10 cellular contexts compared by ENCODE assay signal in the genomic region with DNA sequence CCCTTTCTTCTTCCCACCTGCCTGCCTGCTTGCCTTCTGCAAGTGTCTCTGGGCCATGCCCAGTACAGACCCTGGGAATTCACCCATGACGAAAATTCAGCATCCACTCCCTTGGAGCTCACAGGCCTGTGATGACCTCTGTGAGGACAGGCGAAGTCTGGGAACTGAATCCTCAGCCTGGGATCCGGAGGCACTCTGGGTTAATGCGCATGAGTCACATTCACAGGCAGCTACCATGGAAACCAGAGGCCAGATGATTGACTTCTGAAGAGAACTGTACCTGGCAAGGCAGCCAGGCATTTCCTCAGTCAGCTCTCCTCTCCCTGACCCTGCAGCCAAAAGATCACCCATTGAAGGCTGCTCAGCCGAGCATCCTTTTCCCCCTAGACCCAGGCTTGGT. TPM values are rescaled to one million over a fixed set of nuclear protein-coding genes. Genes with fewer than 3 reads are reported as not detected.
DNase-seq lines count a peak whose midpoint lies in the region; ATAC-seq lines count a peak whose summit lies in the region.
"Had no signal": no experiment of that assay in that cellular context is flagged by ENCODE, and none has a peak within 500 bp of the region (broad histone marks: within the 10 kb centered on the region; RNA-seq: fewer than 3 reads in every experiment).

No MANE protein-coding gene starts in this region.

- no peak overlapping the region for H2AK5ac ChIP-seq in mesenchymal stem cell (ENCODE audit: low read length, severe bottlenecking)

- H2BK5ac ChIP-seq in mesenchymal stem cell (ENCODE audit: low read depth, low read length, poor library complexity, severe bottlenecking), result no peak overlapping the region

- no peak overlapping the region for H3K4me2 ChIP-seq in mesenchymal stem cell (ENCODE audit: low read length, poor library complexity, severe bottlenecking)

- peaks cover 5% of the 10 kb centered on the region for H3K4me1 Mint-ChIP-seq in central memory CD8-positive, alpha-beta T cell

- H3K4me3 ChIP-seq in MG63 (no peak overlapping the region), mesenchymal stem cell (ENCODE audit: insufficient read depth in 1 of 2, low read depth in 1 of 2, low read length in 2 of 2) (no peak overlapping the region)

- H2BK120ac ChIP-seq in mesenchymal stem cell (ENCODE audit: low read depth, low read length), result no peak overlapping the region

- peaks cover 7% of the 10 kb centered on the region for H3K79me1 ChIP-seq in mesenchymal stem cell (replicated peaks; ENCODE audit: low read length, poor library complexity, severe bottlenecking)

- no peak overlapping the region for H2BK12ac ChIP-seq in mesenchymal stem cell (ENCODE audit: low read length in 2 of 2)

- H3K9ac ChIP-seq in mesenchymal stem cell (ENCODE audit: low read length), result no peak overlapping the region

- H3K27ac ChIP-seq in mesenchymal stem cell (ENCODE audit: low read length, poor library complexity, severe bottlenecking), result peak overlapping the region; percentile 1

- H3K14ac ChIP-seq in mesenchymal stem cell (ENCODE audit: low read length in 2 of 2), result no peak overlapping the region

- no peaks in the 10 kb centered on the region for H3K9me3 Mint-ChIP-seq in central memory CD8-positive, alpha-beta T cell
- H3K9me3 Mint-ChIP-seq: T-helper 2 cell treated with Interferon-gamma antibody and Interleukin-4, amounts not matched to agents 5 μg/mL and 100 μg/mL, for 36 hours had no signal

- no peak overlapping the region for H3K4ac ChIP-seq in mesenchymal stem cell (ENCODE audit: low read depth in 1 of 2, low read length in 2 of 2)

- H2BK15ac ChIP-seq in mesenchymal stem cell (ENCODE audit: low read depth, poor library complexity, severe bottlenecking), result no peak overlapping the region

- no peaks in the 10 kb centered on the region for H3K9me3 ChIP-seq in MG63
- no peaks in the 10 kb centered on the region for H3K9me3 ChIP-seq in mesenchymal stem cell (ENCODE audit: control insufficient read depth, low read length)

- H4K91ac ChIP-seq in mesenchymal stem cell (ENCODE audit: low read length), result no peak overlapping the region

- H2AFZ ChIP-seq in mesenchymal stem cell (ENCODE audit: low read depth, low read length), result no peak overlapping the region

- H3K36me3 ChIP-seq in MG63 (peaks cover 35% of the 10 kb centered on the region), mesenchymal stem cell (ENCODE audit: control insufficient read depth in 1 of 2, insufficient read depth in 2 of 2, low read depth in 1 of 2, low read length in 2 of 2) (peaks cover 25 to 71% of the 10 kb centered on the region in 2 experiments)

- peaks cover 44% of the 10 kb centered on the region for H3K36me3 Mint-ChIP-seq in central memory CD8-positive, alpha-beta T cell (ENCODE audit: insufficient read depth)

- H3K4me3 Mint-ChIP-seq in central memory CD8-positive, alpha-beta T cell, result no peak overlapping the region
- H3K4me3 Mint-ChIP-seq: T-helper 2 cell treated with Interferon-gamma antibody and Interleukin-4, amounts not matched to agents 5 μg/mL and 100 μg/mL, for 36 hours had no signal

- H3K18ac ChIP-seq in mesenchymal stem cell (ENCODE audit: low read depth in 1 of 2, low read length in 2 of 2), result no peak overlapping the region

- 56% methylated on average over 5 of the region's 5 CpGs for WGBS in mesenchymal stem cell

- H3K27ac Mint-ChIP-seq in central memory CD8-positive, alpha-beta T cell (ENCODE audit: low read depth), result peak overlapping the region; percentile 25
- H3K27ac Mint-ChIP-seq: T-helper 2 cell treated with Interferon-gamma antibody and Interleukin-4, amounts not matched to agents 5 μg/mL and 100 μg/mL, for 36 hours had no signal

- H3K4me1 ChIP-seq in mesenchymal stem cell (ENCODE audit: control insufficient read depth, insufficient read depth, low read depth, low read length), result peaks cover 13% of the 10 kb centered on the region

- DNase-seq in AG20443 (ENCODE audit: low spot score) (peak; percentile 40), MG63 (peak; percentile 17), mesenchymal stem cell (peak; percentile 91), NCI-H526 (lab: John Stamatoyannopoulos, UW) (no peak), mesenteric fat pad (ENCODE audit: low spot score) (no peak)
- no peak for DNase-seq in central memory CD8-positive, alpha-beta T cell (ENCODE audit: low spot score in 2 of 2)
- DNase-seq: DMS79 had no signal

- H3K23ac ChIP-seq in mesenchymal stem cell (ENCODE audit: low read length in 2 of 2), result peak overlapping the region in 1 of 2 experiments; percentile 54

- H3K27me3 Mint-ChIP-seq in central memory CD8-positive, alpha-beta T cell, result no peaks in the 10 kb centered on the region

- H3K27me3 ChIP-seq in MG63 (no peaks in the 10 kb centered on the region), mesenchymal stem cell (ENCODE audit: control insufficient read depth in 1 of 2, insufficient read depth in 1 of 2, low read length in 2 of 2) (no peaks in the 10 kb centered on the region)

- no peak overlapping the region for H4K8ac ChIP-seq in mesenchymal stem cell (ENCODE audit: low read length)

- ATAC-seq in central memory CD8-positive, alpha-beta T cell (replicated peaks; ENCODE audit: extremely low read depth, poor library complexity, severe bottlenecking), result no peak
- ATAC-seq in HG02759 (IDR thresholded peaks at IDR 0.05; ENCODE audit: unreplicated experiment), result no peak
- ATAC-seq in HG03159 (IDR thresholded peaks at IDR 0.05; ENCODE audit: unreplicated experiment), result no peak

RNA-seq across cellular contexts. Expression of a gene that starts 41.0 kb away (rescaled TPM):
- total RNA-seq in MG63 (2014; rRNA removed; shearing (Covaris generic); ENCODE audit: low replicate concordance), result 1.2 and 3.2 TPM in 2 replicates
- 3.9 TPM for polyA plus RNA-seq in mesenchymal stem cell (2013, experiment 1 of 2)
- polyA plus RNA-seq in mesenchymal stem cell (2013, experiment 2 of 2), result 3.6 TPM
- 12.7 TPM for total RNA-seq in mesenteric fat pad

Comparison
In these comparisons a context has a peak if more than half of its experiments do, and no peak if none do; other contexts are left out.
1. DNase-seq: peak in AG20443 (single experiment), MG63 (single experiment) and mesenchymal stem cell (single experiment); none in central memory CD8-positive, alpha-beta T cell (0 of 2), NCI-H526 (0 of 2) and mesenteric fat pad (single experiment).